Comparison of ENCODE assay signal across 9 cellular contexts in genomic region chr22:22103078-22103593, GRCh38.
DNase-seq lines count a peak whose midpoint lies in the region; ATAC-seq, FAIRE-seq and TF ChIP-seq lines count a peak whose summit lies in the region.
"Had no signal": no experiment of that assay in that cellular context is flagged by ENCODE, and none has a peak within 500 bp of the region (broad histone marks: within the 10 kb centered on the region; RNA-seq: fewer than 3 reads in every experiment).

No MANE protein-coding gene starts in this region.

- TF ChIP-seq EP300 in GM12878 (IDR thresholded peaks at IDR 0.05; ENCODE audit: borderline replicate concordance in 1 of 2, control insufficient read depth in 1 of 2, low read depth in 2 of 2, low read length in 2 of 2): no peak
- no peak for TF ChIP-seq EP300 in neural cell (conservative IDR thresholded peaks at IDR 0.05; ENCODE audit: poor library complexity, severe bottlenecking)

- TF ChIP-seq RAD21 in GM12878 (IDR thresholded peaks at IDR 0.05; ENCODE audit: insufficient read depth, low read depth, low read length): no peak
- TF ChIP-seq RAD21 in neural cell (conservative IDR thresholded peaks at IDR 0.05): no peak

- H3K4me3 Mint-ChIP-seq in HFFc6: no peak overlapping the region
- H3K4me3 Mint-ChIP-seq: activated T-helper 1 cell treated with anti-CD3 and anti-CD28 coated beads, Interleukin-12 subunit alpha, Interleukin-12 subunit beta, Interleukin-2, Interleukin-4 antibody, amounts not matched to agents 30 ng/mL and 10 ng/mL and 1 ng/mL, durations not matched to agents 14 hours and 24 hours and 36 hours had no signal

- H3K9me3 Mint-ChIP-seq in HFFc6: no peaks in the 10 kb centered on the region

- H3K36me3 Mint-ChIP-seq in HFFc6 (ENCODE audit: low read depth): no peaks in the 10 kb centered on the region

- WGBS in GM12878 (ENCODE audit: insufficient coverage, insufficient replicate concordance, low lambda C conversion rate, missing lambda C conversion rate): 33% methylated on average over 6 of the region's 6 CpGs

- no peak overlapping the region for H3K27ac ChIP-seq in DOHH2 (ENCODE audit: low read depth, low read length)
- no peak overlapping the region for H3K27ac ChIP-seq in GM12878 (ENCODE audit: control insufficient read depth, insufficient read depth)
- no peak overlapping the region for H3K27ac ChIP-seq in neural cell (ENCODE audit: low read length)

- 0 out of 3 replicates have a peak, but pooled peaks have one; percentile 18 for ATAC-seq in GM12878
- no peak for ATAC-seq in HG02938 (IDR thresholded peaks at IDR 0.05; ENCODE audit: unreplicated experiment)
- ATAC-seq in GM19351 (IDR thresholded peaks at IDR 0.05; ENCODE audit: unreplicated experiment): no peak

- H3F3A ChIP-seq in DOHH2 (ENCODE audit: control insufficient read depth, insufficient read depth) (peaks cover 13% of the 10 kb centered on the region), neural cell (ENCODE audit: insufficient read depth, low read length, poor library complexity, severe bottlenecking) (no peaks in the 10 kb centered on the region)

- TF ChIP-seq POLR2A in GM12878 (IDR thresholded peaks at IDR 0.05; ENCODE audit: low read depth, low read length): no peak

- H3K4me3 ChIP-seq in DOHH2 (ENCODE audit: low read length) (no peak overlapping the region), GM12878 (no peak overlapping the region), neural cell (ENCODE audit: low read length) (no peak overlapping the region)

- H3K9me3 ChIP-seq in DOHH2 (ENCODE audit: control insufficient read depth, insufficient read depth, low read length) (no peaks in the 10 kb centered on the region), GM12878 (replicated peaks; ENCODE audit: control insufficient read depth, insufficient read depth, low read length) (peaks cover 5% of the 10 kb centered on the region), neural cell (ENCODE audit: low read length) (no peaks in the 10 kb centered on the region)

- TF ChIP-seq CTCF in DOHH2 (IDR thresholded peaks at IDR 0.05; ENCODE audit: low read depth, low read length, poor library complexity, severe bottlenecking) (peak; percentile 70), HFFc6 (IDR thresholded peaks at IDR 0.05) (peak; percentile 75), GM12878 (IDR thresholded peaks at IDR 0.05 in 2 of 3, conservative IDR thresholded peaks at IDR 0.05 in 1 of 3; ENCODE audit: control insufficient read depth in 2 of 3, extremely low read depth in 1 of 3, insufficient read depth in 1 of 3, low read depth in 3 of 3, low read length in 3 of 3) (peak; percentile 17 to 60 (median 30); a peak in 5 of 6 replicates), neural cell (IDR thresholded peaks at IDR 0.05; ENCODE audit: poor library complexity, severe bottlenecking) (peak; percentile 20)

- no peak for FAIRE-seq in GM12878 (lab: Jason Lieb, UNC)

- H2AFZ ChIP-seq in GM12878 (ENCODE audit: control insufficient read depth, low read depth, low read length) (no peak overlapping the region), neural cell (ENCODE audit: low read depth, low read length) (no peak overlapping the region)

- H3K27me3 ChIP-seq in DOHH2 (ENCODE audit: control insufficient read depth, low read length) (no peaks in the 10 kb centered on the region), GM12878 (replicated peaks in 1 of 2; ENCODE audit: control insufficient read depth in 2 of 2, insufficient read depth in 2 of 2, low read length in 1 of 2) (no peaks in the 10 kb centered on the region), neural cell (ENCODE audit: insufficient read depth, low read depth, low read length) (no peaks in the 10 kb centered on the region)

- H3K4me1 ChIP-seq in DOHH2 (ENCODE audit: control insufficient read depth, low read length) (peaks cover 27% of the 10 kb centered on the region), GM12878 (ENCODE audit: control insufficient read depth, insufficient read depth, low read length) (peaks cover 9% of the 10 kb centered on the region)

- POLR2A ChIA-PET in GM12878 (lab: Charles Lee): no interaction called here

- no peaks in the 10 kb centered on the region for H3K9me2 ChIP-seq in DOHH2 (replicated peaks; ENCODE audit: control insufficient read depth, low read length)
- no peaks in the 10 kb centered on the region for H3K9me2 ChIP-seq in neural cell (ENCODE audit: insufficient read depth, low read length)

- SMC1A ChIA-PET in GM12878 (lab: Charles Lee; ENCODE audit: uncharacterized antibody, unreplicated experiment): interaction anchor here (0.8 kb wide), 1 partner anchor 46 kb away, joined by 3 read pairs; no protein-coding TSS in a partner anchor

- H3K27me3 Mint-ChIP-seq in HFFc6 (ENCODE audit: insufficient read depth): peaks cover 17% of the 10 kb centered on the region

- H3K27ac Mint-ChIP-seq in HFFc6: no peak overlapping the region
- H3K27ac Mint-ChIP-seq: activated T-helper 1 cell treated with anti-CD3 and anti-CD28 coated beads, Interleukin-12 subunit alpha, Interleukin-12 subunit beta, Interleukin-2, Interleukin-4 antibody, amounts not matched to agents 30 ng/mL and 10 ng/mL and 1 ng/mL, durations not matched to agents 14 hours and 24 hours and 36 hours had no signal

- DNase-seq in HFFc6 (peak; percentile 9), GM12878 (ENCODE audit: low read depth, low spot score) (no peak), NCI-H446 (lab: John Stamatoyannopoulos, UW) (no peak)
- DNase-seq: retina had no signal

- H3K4me2 ChIP-seq in DOHH2 (ENCODE audit: low read length) (no peak overlapping the region), GM12878 (ENCODE audit: control insufficient read depth, insufficient read depth) (no peak overlapping the region), neural cell (ENCODE audit: low read length) (no peak overlapping the region)

- no TSS peak for BruUV-seq in GM12878 (replicated peaks; lab: Mats Ljungman, UMichigan)

- H3K9ac ChIP-seq in GM12878 (ENCODE audit: control insufficient read depth, insufficient read depth, low read length): no peak overlapping the region
- no peak overlapping the region for H3K9ac ChIP-seq in neural cell (ENCODE audit: low read length)

- RAD21 ChIA-PET in GM12878 (lab: Charles Lee; ENCODE audit: unreplicated experiment): no interaction called here

- in situ Hi-C loops in GM12878 (cut with MboI): no loop called here

- H3K36me3 ChIP-seq in DOHH2 (ENCODE audit: control insufficient read depth, low read length) (no peaks in the 10 kb centered on the region), GM12878 (ENCODE audit: control insufficient read depth in 2 of 2, insufficient read depth in 2 of 2, low read length in 1 of 2) (no peaks in the 10 kb centered on the region), neural cell (ENCODE audit: insufficient read depth, low read length) (no peaks in the 10 kb centered on the region)

- CTCF ChIA-PET in GM12878 (lab: Yijun Ruan, JAX): interaction anchor here (0.8 to 1.7 kb wide), 4 partner anchors 42 to 76 kb away, joined by 3 to 6 read pairs (median 3); no protein-coding TSS in a partner anchor

- H3K79me2 ChIP-seq in DOHH2 (ENCODE audit: control insufficient read depth, low read length): no peaks in the 10 kb centered on the region
- no peaks in the 10 kb centered on the region for H3K79me2 ChIP-seq in GM12878 (ENCODE audit: control insufficient read depth, insufficient read depth, low read length)
- no peaks in the 10 kb centered on the region for H3K79me2 ChIP-seq in neural cell (replicated peaks; ENCODE audit: insufficient read depth, low read length)

- intact Hi-C loops in GM12878 (cut with micrococcal nuclease; ENCODE audit: unreplicated experiment): no loop called here

- no peaks in the 10 kb centered on the region for H3K4me1 Mint-ChIP-seq in HFFc6 (ENCODE audit: low read depth)

- no peaks in the 10 kb centered on the region for H4K20me1 ChIP-seq in DOHH2 (ENCODE audit: control insufficient read depth, insufficient read depth, low read depth, low read length)
- H4K20me1 ChIP-seq in GM12878 (ENCODE audit: control insufficient read depth, insufficient read depth): no peaks in the 10 kb centered on the region
- no peaks in the 10 kb centered on the region for H4K20me1 ChIP-seq in neural cell (ENCODE audit: insufficient read depth)

TF ChIP-seq in GM12878, 131 proteins besides CTCF, POLR2A, EP300 and RAD21 (continues in another document):
- TF ChIP-seq PBX3 (IDR thresholded peaks at IDR 0.05; ENCODE audit: insufficient replicate concordance, low read depth, low read length) (no peak), SMAD1 (IDR thresholded peaks at IDR 0.05; ENCODE audit: low read depth, partially characterized antibody) (no peak), ASH2L (IDR thresholded peaks at IDR 0.05; ENCODE audit: borderline replicate concordance, low read depth) (no peak), MXI1 (IDR thresholded peaks at IDR 0.05; ENCODE audit: low read depth, low read length) (no peak), HDGF (IDR thresholded peaks at IDR 0.05) (no peak), CBX5 (IDR thresholded peaks at IDR 0.05; ENCODE audit: low read depth) (no peak)

TF ChIP-seq in neural cell, 6 proteins besides CTCF, POLR2A, EP300 and RAD21 (continues in another document):
- TF ChIP-seq REST (IDR thresholded peaks at IDR 0.05; ENCODE audit: borderline replicate concordance) (no peak), TAF1 (IDR thresholded peaks at IDR 0.05; ENCODE audit: low read depth) (no peak), POLR2AphosphoS5 (IDR thresholded peaks at IDR 0.05) (no peak), EZH2 (IDR thresholded peaks at IDR 0.05; ENCODE audit: borderline replicate concordance, insufficient read depth, low read length, poor library complexity, severe bottlenecking) (no peak)

Comparison
In these comparisons a context has a peak if more than half of its experiments do, and no peak if none do; other contexts are left out.
1. CTCF ChIP-seq: peak in every context shown above with its lines; median percentile 75 in HFFc6; 70 in DOHH2; 30 in GM12878; 20 in neural cell.